21 cellular contexts compared by ENCODE assay signal in genomic region chr4:106421441-106422296, GRCh38. TPM values are rescaled to one million over a fixed set of nuclear protein-coding genes. Genes with fewer than 3 reads are reported as not detected.
DNase-seq lines count a peak whose midpoint lies in the region; ATAC-seq and TF ChIP-seq lines count a peak whose summit lies in the region.
"Had no signal": no experiment of that assay in that cellular context is flagged by ENCODE, and none has a peak within 500 bp of the region (broad histone marks: within the 10 kb centered on the region; RNA-seq: fewer than 3 reads in every experiment).

No MANE protein-coding gene starts in this region.

- no peaks in the 10 kb centered on the region for H3K27me3 ChIP-seq in SJSA1 (replicated peaks)
- no peaks in the 10 kb centered on the region for H3K27me3 ChIP-seq in brain microvascular endothelial cell (replicated peaks)
- H3K27me3 ChIP-seq: gastrocnemius medialis, transverse colon had no signal

- H3K27ac ChIP-seq in SJSA1 (peak overlapping the region; percentile 78), brain microvascular endothelial cell (no peak overlapping the region)
- H3K27ac ChIP-seq: gastrocnemius medialis, HL-60, transverse colon had no signal

- H3K4me1 ChIP-seq in SJSA1 (replicated peaks): peaks cover 26% of the 10 kb centered on the region
- H3K4me1 ChIP-seq: gastrocnemius medialis, transverse colon had no signal

- ATAC-seq in GM19455 (IDR thresholded peaks at IDR 0.05; ENCODE audit: unreplicated experiment) (no peak), HG03342 (IDR thresholded peaks at IDR 0.05; ENCODE audit: unreplicated experiment) (no peak)
- ATAC-seq: gastrocnemius medialis had no signal

- H3K27ac Mint-ChIP-seq in progenitor cell of endocrine pancreas: peak overlapping the region; percentile 79
- H3K27ac Mint-ChIP-seq: activated T-cell treated with anti-CD3 and anti-CD28 coated beads, Interleukin-2, amount 50 U/mL, for 24 hours; CD4-positive, alpha-beta T cell; naive B cell; T-helper 2 cell treated with Interferon-gamma antibody and Interleukin-4, amounts not matched to agents 5 μg/mL and 100 μg/mL, for 36 hours had no signal

- in situ Hi-C loops in brain microvascular endothelial cell (cut with HindIII; ENCODE audit: low pct_ligation_motif_present, low sequenced_read_pairs): no loop called here

- TF ChIP-seq CTCF in fibroblast of the aortic adventitia (IDR thresholded peaks at IDR 0.05; ENCODE audit: insufficient read depth, low read length) (no peak), progenitor cell of endocrine pancreas (IDR thresholded peaks at IDR 0.05; ENCODE audit: unreplicated experiment) (no peak), brain microvascular endothelial cell (IDR thresholded peaks at IDR 0.05; ENCODE audit: low read depth, low read length, missing control alignments) (no peak)

- H3K9me3 ChIP-seq in SJSA1 (replicated peaks): no peaks in the 10 kb centered on the region
- H3K9me3 ChIP-seq: gastrocnemius medialis, transverse colon had no signal

- DNase-seq in ELR (ENCODE audit: low read depth) (peak; percentile 57), SJSA1 (ENCODE audit: low read depth in 1 of 2, low spot score in 2 of 2) (peak in 1 of 2 experiments; percentile 76), fibroblast of the aortic adventitia (ENCODE audit: low read depth) (peak; percentile 60), progenitor cell of endocrine pancreas (ENCODE audit: low spot score, unreplicated experiment) (no peak), NCI-H146 treated with DMSO at 0.1 percent for 48 hours (lab: John Stamatoyannopoulos, UW; ENCODE audit: unreplicated experiment) (no peak), brain microvascular endothelial cell (no peak)
- DNase-seq: activated CD4-positive, alpha-beta T cell treated with anti-CD3 and anti-CD28 coated beads for 48 hours; activated T-cell treated with anti-CD3 and anti-CD28 coated beads, Interleukin-2, amount 50 U/mL, for 24 hours; aorta; CD4-positive, alpha-beta T cell; effector CD4-positive, alpha-beta T cell; gastrocnemius medialis; naive B cell; NCI-H2107; RPMI8226; transverse colon had no signal

- H3K4me3 ChIP-seq in SJSA1 (no peak overlapping the region), fibroblast of the aortic adventitia (ENCODE audit: low read depth, low read length) (no peak overlapping the region), brain microvascular endothelial cell (ENCODE audit: low read depth, low read length) (no peak overlapping the region)
- H3K4me3 ChIP-seq: gastrocnemius medialis, transverse colon had no signal

- no peaks in the 10 kb centered on the region for H3K36me3 Mint-ChIP-seq in progenitor cell of endocrine pancreas (ENCODE audit: insufficient read depth)
- H3K36me3 Mint-ChIP-seq: naive B cell had no signal

- H3K4me1 Mint-ChIP-seq in progenitor cell of endocrine pancreas (ENCODE audit: low read depth): peaks cover 13% of the 10 kb centered on the region
- H3K4me1 Mint-ChIP-seq: naive B cell had no signal

- H3K27me3 Mint-ChIP-seq in progenitor cell of endocrine pancreas: no peaks in the 10 kb centered on the region

- H3K36me3 ChIP-seq in SJSA1 (no peaks in the 10 kb centered on the region), brain microvascular endothelial cell (replicated peaks) (no peaks in the 10 kb centered on the region)
- H3K36me3 ChIP-seq: gastrocnemius medialis, transverse colon had no signal

- no peaks in the 10 kb centered on the region for H3K9me3 Mint-ChIP-seq in progenitor cell of endocrine pancreas (ENCODE audit: low read depth)
- H3K9me3 Mint-ChIP-seq: activated T-cell treated with anti-CD3 and anti-CD28 coated beads, Interleukin-2, amount 50 U/mL, for 24 hours; CD4-positive, alpha-beta T cell; T-helper 2 cell treated with Interferon-gamma antibody and Interleukin-4, amounts not matched to agents 5 μg/mL and 100 μg/mL, for 36 hours had no signal

- H3K4me3 Mint-ChIP-seq in progenitor cell of endocrine pancreas (ENCODE audit: low read depth): no peak overlapping the region
- H3K4me3 Mint-ChIP-seq: activated T-cell treated with anti-CD3 and anti-CD28 coated beads, Interleukin-2, amount 50 U/mL, for 24 hours; CD4-positive, alpha-beta T cell; naive B cell; T-helper 2 cell treated with Interferon-gamma antibody and Interleukin-4, amounts not matched to agents 5 μg/mL and 100 μg/mL, for 36 hours had no signal

RNA-seq across cellular contexts. Expression of gene GIMD1, which starts 53.1 kb away (rescaled TPM):
- not detected in 2 replicates for total RNA-seq in SJSA1 (2014; rRNA removed; shearing (Covaris generic))
- not detected in 2 replicates for total RNA-seq in fibroblast of the aortic adventitia (ENCODE audit: low replicate concordance)
- not detected in 2 replicates for total RNA-seq in progenitor cell of endocrine pancreas
- total RNA-seq: aorta; CD4-positive, alpha-beta T cell; gastrocnemius medialis; pulmonary artery endothelial cell; transverse colon had no signal

Comparison
In these comparisons a context has a peak if more than half of its experiments do, and no peak if none do; other contexts are left out.
1. DNase-seq: peak in ELR (single experiment) and fibroblast of the aortic adventitia (single experiment); none in progenitor cell of endocrine pancreas (single experiment), NCI-H146 treated with DMSO at 0.1 percent for 48 hours (single experiment) and brain microvascular endothelial cell (single experiment).